Comparison of ENCODE assay signal across 2 cellular contexts in genomic region chr3:172506094-172506493, GRCh38.
TF ChIP-seq lines count a peak whose summit lies in the region.

No MANE protein-coding gene starts in this region.

TF ChIP-seq in HepG2, 621 proteins besides CTCF, POLR2A, EP300 and RAD21:
- TF ChIP-seq ARID4A (CRISPR knock-in tag; IDR thresholded peaks at IDR 0.05; ENCODE audit: borderline replicate concordance): no peak
- no peak for TF ChIP-seq ATF7-NPFF (CRISPR knock-in tag; IDR thresholded peaks at IDR 0.05; ENCODE audit: low read depth)
- no peak for TF ChIP-seq ZNF136 (CRISPR knock-in tag; IDR thresholded peaks at IDR 0.05; ENCODE audit: low read depth)

TF ChIP-seq in SK-N-SH, 30 proteins besides CTCF, POLR2A, EP300 and RAD21:
- no peak for TF ChIP-seq USF2 (IDR thresholded peaks at IDR 0.05; ENCODE audit: borderline replicate concordance, low read depth, low read length)
- no peak for TF ChIP-seq NRF1 (IDR thresholded peaks at IDR 0.05; ENCODE audit: low read depth, low read length)
- TF ChIP-seq MAX (IDR thresholded peaks at IDR 0.05; ENCODE audit: low read depth): no peak
- no peak for TF ChIP-seq RCOR1 (IDR thresholded peaks at IDR 0.05; ENCODE audit: low read length)
- TF ChIP-seq NFIC (IDR thresholded peaks at IDR 0.05; ENCODE audit: borderline replicate concordance): no peak
- no peak for TF ChIP-seq FOXJ3 (CRISPR knock-in tag; IDR thresholded peaks at IDR 0.05)
- TF ChIP-seq REST (IDR thresholded peaks at IDR 0.05; ENCODE audit: low read depth, low read length): no peak
- no peak for TF ChIP-seq SIN3A (IDR thresholded peaks at IDR 0.05; ENCODE audit: borderline replicate concordance, low read depth, low read length)
- no peak for TF ChIP-seq MXI1 (IDR thresholded peaks at IDR 0.05; ENCODE audit: low read depth, low read length)
- TF ChIP-seq TAF1 (IDR thresholded peaks at IDR 0.05; ENCODE audit: borderline replicate concordance, low read depth, low read length): no peak
- TF ChIP-seq FOSL2 (IDR thresholded peaks at IDR 0.05; ENCODE audit: borderline replicate concordance, low read depth): no peak
- TF ChIP-seq MEF2A (IDR thresholded peaks at IDR 0.05; ENCODE audit: borderline replicate concordance, low read depth): no peak
- no peak for TF ChIP-seq IRF3 (IDR thresholded peaks at IDR 0.05; ENCODE audit: low read depth, low read length)
- TF ChIP-seq RXRA (IDR thresholded peaks at IDR 0.05; ENCODE audit: borderline replicate concordance, low read depth): no peak
- TF ChIP-seq CHD2 (IDR thresholded peaks at IDR 0.05; ENCODE audit: low read length, partially characterized antibody): no peak
- no peak for TF ChIP-seq EZH2phosphoT487 (IDR thresholded peaks at IDR 0.05; ENCODE audit: borderline replicate concordance, low read depth)
- no peak for TF ChIP-seq GATA2 (CRISPR knock-in tag; IDR thresholded peaks at IDR 0.05)
